8 cellular contexts compared by ENCODE assay signal in genomic region chr5:43120720-43121564, GRCh38. TPM values are rescaled to one million over a fixed set of nuclear protein-coding genes. Genes with fewer than 3 reads are reported as not detected.
DNase-seq lines count a peak whose midpoint lies in the region; ATAC-seq and TF ChIP-seq lines count a peak whose summit lies in the region.

Gene ZNF131 (plus strand): TSS chr5:43120914. CDS start chr5:43122054, 1,140 bp downstream.

- peak within 1 kb of the TSS; percentile 81 to 93 for H3K4me3 ChIP-seq in right atrium auricular region
- H3K4me3 ChIP-seq in uterus: peak within 1 kb of the TSS; percentile 73 to 97

- no peak for TF ChIP-seq CTCF in right atrium auricular region (IDR thresholded peaks at IDR 0.05)
- TF ChIP-seq CTCF in uterus (IDR thresholded peaks at IDR 0.05): peak in 2 of 4 experiments; percentile 13 to 17

- H3K4me3 Mint-ChIP-seq in T-helper 17 cell: peak within 1 kb of the TSS; percentile 99

- H3K27ac ChIP-seq in angular gyrus (ENCODE audit: low read depth, low read length) (peak within 1 kb of the TSS; percentile 93), right atrium auricular region (peak within 1 kb of the TSS; percentile 98 to 100), uterus (peak within 1 kb of the TSS; percentile 97 to 98)

- H3K27ac Mint-ChIP-seq in T-helper 17 cell: peak within 1 kb of the TSS; percentile 98

- intact Hi-C loops in uterus (cut with DNase I; ENCODE audit: low total_unique reads): no loop called here

- H3K36me3 ChIP-seq in right atrium auricular region: peaks cover 25% of the 10 kb centered on the region
- H3K36me3 ChIP-seq in uterus: no peaks in the 10 kb centered on the region

- H3K27me3 Mint-ChIP-seq in T-helper 17 cell: no peaks in the 10 kb centered on the region

- no peaks in the 10 kb centered on the region for H3K27me3 ChIP-seq in right atrium auricular region
- no peaks in the 10 kb centered on the region for H3K27me3 ChIP-seq in uterus

- H3K9me3 ChIP-seq in T-helper 17 cell (ENCODE audit: control insufficient read depth, low read length, poor library complexity, severe bottlenecking): no peaks in the 10 kb centered on the region
- H3K9me3 ChIP-seq in right atrium auricular region: no peaks in the 10 kb centered on the region
- H3K9me3 ChIP-seq in uterus: no peaks in the 10 kb centered on the region

- peaks cover 24% of the 10 kb centered on the region for H3K4me1 Mint-ChIP-seq in T-helper 17 cell

- peak; percentile 96 for DNase-seq in NCI-H1694 treated with DMSO at 0.1 percent for 48 hours (lab: John Stamatoyannopoulos, UW)
- DNase-seq in T-helper 17 cell: peak; percentile 93 to 97 (median 94)
- DNase-seq in right atrium auricular region (ENCODE audit: low spot score): peak; percentile 97
- peak; percentile 94 for DNase-seq in pulmonary artery endothelial cell (ENCODE audit: low read depth, low spot score)
- peak; percentile 95 to 97 for DNase-seq in uterus

- peak; percentile 76 for TF ChIP-seq POLR2A in GM15510 (IDR thresholded peaks at IDR 0.05; ENCODE audit: borderline replicate concordance, extremely low read depth, insufficient read length)
- TF ChIP-seq POLR2A in uterus (IDR thresholded peaks at IDR 0.05): no peak

- H3K36me3 Mint-ChIP-seq in T-helper 17 cell (ENCODE audit: low read depth): peaks cover 2% of the 10 kb centered on the region

- ATAC-seq in HG02885 (IDR thresholded peaks at IDR 0.05; ENCODE audit: poor library complexity, unreplicated experiment): peak; percentile 95
- ATAC-seq in T-helper 17 cell: peak; percentile 89

- H3K4me1 ChIP-seq in right atrium auricular region (peaks cover 0 to 31% of the 10 kb centered on the region in 2 donors), uterus (peaks cover 4 to 10% of the 10 kb centered on the region in 2 donors)

RNA-seq across cellular contexts. Expression of gene ZNF131, which starts in this region (rescaled TPM):
- total RNA-seq in T-helper 17 cell (10 to 100 TPM; 68.0 to 69.9 TPM), right atrium auricular region (10 to 100 TPM; 14.8 to 16.4 TPM), pulmonary artery endothelial cell (28.5 and 32.1 TPM in 2 replicates), uterus (10 to 100 TPM; 28.2 to 75.4 (median 45.7) TPM)

Comparison
In these comparisons a context has a peak if more than half of its experiments do, and no peak if none do; other contexts are left out.
1. Peak in every context shown above with its lines: DNase-seq, ATAC-seq, H3K4me3 ChIP-seq and H3K27ac ChIP-seq.